In the genomic region with DNA sequence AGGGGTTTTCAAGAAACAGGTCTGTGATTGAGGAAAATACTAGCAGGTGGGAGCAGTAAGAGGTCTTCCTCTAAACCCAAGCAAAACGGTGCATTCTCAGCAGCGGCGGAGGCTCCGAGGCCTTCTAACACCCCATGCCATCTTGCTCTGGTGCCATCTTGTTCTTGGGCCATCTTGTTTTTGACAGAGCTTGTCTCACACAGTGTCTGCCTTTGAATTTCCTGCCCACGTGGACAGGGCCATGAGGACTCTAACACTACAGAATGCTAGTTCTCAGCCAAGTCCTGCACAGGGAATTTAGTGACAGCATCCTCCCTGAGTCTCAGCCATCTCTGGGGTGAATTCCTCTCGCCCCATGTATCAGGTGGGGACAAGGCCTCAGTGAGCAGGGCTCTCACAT, we compare ENCODE assay signal across 7 cellular contexts.
"Had no signal": no experiment of that assay in that cellular context is flagged by ENCODE, and none has a peak within 500 bp of the region (broad histone marks: within the 10 kb centered on the region; RNA-seq: fewer than 3 reads in every experiment).

No MANE protein-coding gene starts in this region.

- H3K36me3 ChIP-seq: uterus had no signal

- H3K27me3 ChIP-seq: uterus had no signal

- H3K4me3 ChIP-seq: uterus had no signal

- H3K9me3 ChIP-seq: uterus had no signal

- DNase-seq: activated CD4-positive, CD25-positive, alpha-beta regulatory T cell; dermis blood vessel endothelial cell; natural killer cell; occipital lobe; stimulated activated CD4-positive, alpha-beta T cell treated with anti-CD3 and anti-CD28 coated beads, Interleukin-15, amount 100 ng/mL, for 24 hours; stimulated activated CD4-positive, alpha-beta T cell treated with anti-CD3 and anti-CD28 coated beads, Interleukin-4, amount 100 ng/mL, for 24 hours; uterus had no signal

- H3K27ac ChIP-seq: uterus had no signal

- H3K4me1 ChIP-seq: uterus had no signal
